In the genomic region with DNA sequence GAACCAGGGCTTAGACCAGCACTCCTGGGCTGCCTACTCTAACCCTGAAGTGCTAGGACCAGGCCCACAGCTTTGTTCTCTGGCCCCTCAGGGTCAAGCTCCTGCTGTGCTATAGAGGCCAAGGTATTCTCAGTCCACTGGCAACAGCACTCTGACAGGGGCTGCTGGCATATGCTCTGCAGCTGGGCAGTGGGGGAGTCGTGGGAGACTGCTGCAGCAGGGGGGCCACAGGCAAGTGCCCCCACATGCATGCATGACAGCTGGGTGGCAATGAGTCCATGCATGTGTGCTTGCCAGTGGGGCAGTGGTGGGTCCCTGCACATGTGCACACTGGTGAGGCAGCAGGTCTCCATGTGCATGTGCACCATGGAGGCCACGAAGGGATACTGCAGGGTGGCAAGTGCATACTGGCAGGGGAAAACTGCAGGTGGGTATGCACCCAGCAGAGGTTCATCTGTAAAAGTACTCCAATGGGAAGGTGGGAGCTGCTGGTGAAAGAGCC, we compare ENCODE assay signal across 17 cellular contexts.
DNase-seq lines count a peak whose midpoint lies in the region; ATAC-seq and TF ChIP-seq lines count a peak whose summit lies in the region.
"Had no signal": no experiment of that assay in that cellular context is flagged by ENCODE, and none has a peak within 500 bp of the region (broad histone marks: within the 10 kb centered on the region; RNA-seq: fewer than 3 reads in every experiment).

No MANE protein-coding gene starts in this region.

- H3K4me3 Mint-ChIP-seq in GM23338 (no peak overlapping the region), HFFc6 (no peak overlapping the region)
- H3K4me3 Mint-ChIP-seq: CD4-positive, alpha-beta memory T cell had no signal

- H4K20me1 ChIP-seq in GM23338 (replicated peaks; ENCODE audit: insufficient read depth), result no peaks in the 10 kb centered on the region
- no peaks in the 10 kb centered on the region for H4K20me1 ChIP-seq in MM.1S (ENCODE audit: insufficient read depth, low read length)

- 81 to 84% methylated on average over 2 of the region's 2 CpGs for WGBS in aorta, 2 donors

- peak; percentile 2 for DNase-seq in GM23338 (ENCODE audit: low spot score)
- peak; percentile 47 for DNase-seq in ecto neural progenitor cell (ENCODE audit: low spot score)
- DNase-seq in mesenteric fat pad (ENCODE audit: low spot score), result peak; percentile 85
- no peak for DNase-seq in aorta
- no peak for DNase-seq in HFFc6
- DNase-seq in MM.1S, result no peak
- DNase-seq: BE2C; CD4-positive, alpha-beta memory T cell; COR-L47; DMS153; DMS79 treated with DMSO at 0.1 percent for 48 hours; EL; GDM1 had no signal

- H3F3A ChIP-seq in GM23338 (replicated peaks; ENCODE audit: low read depth) (no peaks in the 10 kb centered on the region), MM.1S (ENCODE audit: insufficient read depth, low read length) (no peaks in the 10 kb centered on the region)

- H3K9me3 Mint-ChIP-seq in GM23338 (peaks cover 11% of the 10 kb centered on the region), HFFc6 (peaks cover 5% of the 10 kb centered on the region; the same call in 1 of the 2 replicates)

- H2AFZ ChIP-seq in GM23338 (no peak overlapping the region), MM.1S (ENCODE audit: low read length) (no peak overlapping the region)

- no peak overlapping the region for H3K9ac ChIP-seq in MM.1S (ENCODE audit: low read length)

- no peaks in the 10 kb centered on the region for H3K79me2 ChIP-seq in GM23338 (replicated peaks; ENCODE audit: insufficient read depth)
- H3K79me2 ChIP-seq in MM.1S (ENCODE audit: low read length), result no peaks in the 10 kb centered on the region

- H3K27ac Mint-ChIP-seq in GM23338 (no peak overlapping the region), HFFc6 (no peak overlapping the region)
- H3K27ac Mint-ChIP-seq: CD4-positive, alpha-beta memory T cell had no signal

- H3K4me3 ChIP-seq in GM23338 (no peak overlapping the region), aorta (ENCODE audit: low read length in 2 of 2) (no peak overlapping the region), MM.1S (ENCODE audit: low read length) (no peak overlapping the region)
- H3K4me3 ChIP-seq: A549 had no signal

- TF ChIP-seq CTCF in GM23338 (conservative IDR thresholded peaks at IDR 0.05; ENCODE audit: low read depth in 2 of 2) (no peak), HFFc6 (IDR thresholded peaks at IDR 0.05) (no peak), MM.1S (IDR thresholded peaks at IDR 0.05; ENCODE audit: low read length) (no peak)

- H3K4me2 ChIP-seq in GM23338, result no peak overlapping the region
- no peak overlapping the region for H3K4me2 ChIP-seq in MM.1S (ENCODE audit: low read depth, low read length)
- H3K4me2 ChIP-seq: A549 had no signal

- H3K9me3 ChIP-seq in aorta (ENCODE audit: control insufficient read depth, low read length), result no peaks in the 10 kb centered on the region
- H3K9me3 ChIP-seq in MM.1S (replicated peaks; ENCODE audit: insufficient read depth, low read length), result no peaks in the 10 kb centered on the region
- H3K9me3 ChIP-seq: A549, BE2C had no signal

- intact Hi-C loops in aorta (cut with DNase I), result no loop called here

- H3K36me3 Mint-ChIP-seq in GM23338 (ENCODE audit: low read depth), result peaks cover 10% of the 10 kb centered on the region; the same call in 2 of the 3 replicates
- H3K36me3 Mint-ChIP-seq in HFFc6 (ENCODE audit: low read depth), result peaks cover 6% of the 10 kb centered on the region; the same call in 1 of the 2 replicates
- H3K36me3 Mint-ChIP-seq: CD4-positive, alpha-beta memory T cell had no signal

- H3K27me3 ChIP-seq in GM23338 (ENCODE audit: insufficient read depth) (no peaks in the 10 kb centered on the region), aorta (ENCODE audit: control insufficient read depth in 1 of 2, insufficient read depth in 2 of 2, low read length in 1 of 2) (no peaks in the 10 kb centered on the region), MM.1S (replicated peaks; ENCODE audit: insufficient read depth, low read length) (no peaks in the 10 kb centered on the region)
- H3K27me3 ChIP-seq: BE2C had no signal

- H3K9me2 ChIP-seq in GM23338 (ENCODE audit: insufficient read depth) (peaks cover 12% of the 10 kb centered on the region; the same call in 1 of the 2 replicates), MM.1S (replicated peaks; ENCODE audit: insufficient read depth, low read length) (no peaks in the 10 kb centered on the region)

- H3K27me3 Mint-ChIP-seq in GM23338 (ENCODE audit: insufficient read depth, low read depth, poor library complexity) (no peaks in the 10 kb centered on the region), HFFc6 (ENCODE audit: insufficient read depth) (no peaks in the 10 kb centered on the region)
- H3K27me3 Mint-ChIP-seq: CD4-positive, alpha-beta memory T cell had no signal

- H3K4me1 ChIP-seq in GM23338 (ENCODE audit: insufficient read depth) (no peaks in the 10 kb centered on the region), aorta (ENCODE audit: control insufficient read depth in 1 of 2, insufficient read depth in 2 of 2, low read length in 2 of 2) (no peaks in the 10 kb centered on the region), MM.1S (ENCODE audit: low read length) (peaks cover 11% of the 10 kb centered on the region)
- H3K4me1 ChIP-seq: A549, BE2C had no signal

- ATAC-seq in GM23338 (peak; percentile 71), aorta (ENCODE audit: low FRiP score) (peak; percentile 58)
- ATAC-seq: A549, HCT116 had no signal

- H3K36me3 ChIP-seq in GM23338 (ENCODE audit: insufficient read depth), result no peaks in the 10 kb centered on the region
- no peaks in the 10 kb centered on the region for H3K36me3 ChIP-seq in aorta (ENCODE audit: control insufficient read depth in 1 of 2, insufficient read depth in 2 of 2, low read length in 1 of 2)
- no peaks in the 10 kb centered on the region for H3K36me3 ChIP-seq in MM.1S (replicated peaks; ENCODE audit: insufficient read depth, low read length)
- H3K36me3 ChIP-seq: BE2C had no signal

- H3K4me1 Mint-ChIP-seq in GM23338 (no peaks in the 10 kb centered on the region), HFFc6 (ENCODE audit: low read depth) (peaks cover 10% of the 10 kb centered on the region)
- H3K4me1 Mint-ChIP-seq: CD4-positive, alpha-beta memory T cell had no signal

- H3K27ac ChIP-seq in GM23338 (ENCODE audit: low read depth) (no peak overlapping the region), aorta (ENCODE audit: low read depth in 1 of 2, low read length in 2 of 2) (no peak overlapping the region), MM.1S (ENCODE audit: low read length) (no peak overlapping the region)
- H3K27ac ChIP-seq: A549, C4-2B, HL-60 had no signal

TF ChIP-seq in GM23338, 12 proteins besides CTCF, POLR2A, EP300 and RAD21:
- TF ChIP-seq EZH2phosphoT487 (IDR thresholded peaks at IDR 0.05; ENCODE audit: unreplicated experiment), result no peak
- TF ChIP-seq, protein P1, sequence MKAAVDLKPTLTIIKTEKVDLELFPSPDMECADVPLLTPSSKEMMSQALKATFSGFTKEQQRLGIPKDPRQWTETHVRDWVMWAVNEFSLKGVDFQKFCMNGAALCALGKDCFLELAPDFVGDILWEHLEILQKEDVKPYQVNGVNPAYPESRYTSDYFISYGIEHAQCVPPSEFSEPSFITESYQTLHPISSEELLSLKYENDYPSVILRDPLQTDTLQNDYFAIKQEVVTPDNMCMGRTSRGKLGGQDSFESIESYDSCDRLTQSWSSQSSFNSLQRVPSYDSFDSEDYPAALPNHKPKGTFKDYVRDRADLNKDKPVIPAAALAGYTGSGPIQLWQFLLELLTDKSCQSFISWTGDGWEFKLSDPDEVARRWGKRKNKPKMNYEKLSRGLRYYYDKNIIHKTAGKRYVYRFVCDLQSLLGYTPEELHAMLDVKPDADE (IDR thresholded peaks at IDR 0.05), result no peak

Comparison
In these comparisons a context has a peak if more than half of its experiments do, and no peak if none do; other contexts are left out.
1. DNase-seq: peak in GM23338 (single experiment), ecto neural progenitor cell (single experiment) and mesenteric fat pad (single experiment); none in aorta (0 of 2), HFFc6 (single experiment) and MM.1S (single experiment).